ENCODE assay signal across 21 cellular contexts in the genomic region with DNA sequence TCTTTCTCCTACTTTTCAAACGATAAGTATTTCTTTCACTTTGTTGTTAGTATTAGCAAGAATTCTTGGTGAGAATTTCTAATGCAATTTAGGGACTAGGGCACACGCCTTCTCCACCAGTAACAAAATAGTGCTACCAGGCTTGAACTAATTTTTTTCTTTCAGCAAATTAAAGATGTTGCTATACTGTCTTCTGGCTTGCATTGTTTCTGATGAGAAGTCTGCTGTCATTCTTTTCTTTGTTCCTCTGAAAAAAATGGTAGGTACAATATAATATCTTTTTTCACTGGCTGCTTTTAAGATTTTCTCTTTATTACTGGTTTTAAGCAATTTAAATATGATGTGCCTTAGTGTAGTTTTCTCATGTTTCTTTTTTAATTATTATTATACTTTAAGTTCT.
"Had no signal": no experiment of that assay in that cellular context is flagged by ENCODE, and none has a peak within 500 bp of the region (broad histone marks: within the 10 kb centered on the region; RNA-seq: fewer than 3 reads in every experiment).

No MANE protein-coding gene starts in this region.

- H3K27me3 ChIP-seq: esophagus squamous epithelium, foreskin keratinocyte, spleen, tibial artery, upper lobe of left lung, uterus had no signal

- H3K79me2 ChIP-seq: parathyroid adenoma had no signal

- FAIRE-seq: kidney had no signal

- H3K9me3 ChIP-seq: prostate gland had no signal

- H3K36me3 ChIP-seq: prostate gland, uterus had no signal

- H3K9ac ChIP-seq: parathyroid adenoma had no signal

- DNase-seq: effector memory CD8-positive, alpha-beta T cell; esophagus squamous epithelium; foreskin keratinocyte; kidney; left cardiac atrium; left ventricle myocardium superior; naive thymus-derived CD4-positive, alpha-beta T cell; nephron progenitor cell; retina; spleen; stimulated activated CD4-positive, alpha-beta T cell treated with anti-CD3 and anti-CD28 coated beads, Interleukin-15, amount 100 ng/mL, for 24 hours; stimulated activated CD4-positive, alpha-beta T cell treated with anti-CD3 and anti-CD28 coated beads, Interleukin-1b, Interleukin-23, amount 100 ng/mL, for 48 hours; stimulated activated CD4-positive, alpha-beta T cell treated with anti-CD3 and anti-CD28 coated beads, Interleukin-4, amount 100 ng/mL, for 24 hours; tibial artery; upper lobe of left lung; uterus had no signal

- H3K4me1 ChIP-seq: esophagus squamous epithelium, parathyroid adenoma, prostate gland, spleen, tibial artery, upper lobe of left lung, uterus had no signal

- H2AFZ ChIP-seq: parathyroid adenoma had no signal

- H3K27ac ChIP-seq: esophagus squamous epithelium, foreskin keratinocyte, parathyroid adenoma, prostate gland, spleen, tibial artery, upper lobe of left lung, uterus had no signal

- ATAC-seq: effector memory CD8-positive, alpha-beta T cell; foreskin keratinocyte; left cardiac atrium; left ventricle myocardium superior; naive thymus-derived CD4-positive, alpha-beta T cell; sciatic nerve; stimulated activated memory B cell treated with anti-CD40 and anti-IgM and Interleukin-4, amounts not matched to agents 10 μg/mL and 1 μg/mL and 100 μg/mL, for 72 hours had no signal

- H3K4me3 ChIP-seq: esophagus squamous epithelium, lung, prostate gland, spleen, tibial artery, upper lobe of left lung, uterus had no signal
